Comparison of ENCODE assay signal across 11 cellular contexts in genomic region chr21:34707876-34708325, GRCh38. TPM values are rescaled to one million over a fixed set of nuclear protein-coding genes. Genes with fewer than 3 reads are reported as not detected.
DNase-seq lines count a peak whose midpoint lies in the region; ATAC-seq and TF ChIP-seq lines count a peak whose summit lies in the region.
"Had no signal": no experiment of that assay in that cellular context is flagged by ENCODE, and none has a peak within 500 bp of the region (broad histone marks: within the 10 kb centered on the region; RNA-seq: fewer than 3 reads in every experiment).

No MANE protein-coding gene starts in this region.

- H3K4me2 ChIP-seq in osteoblast (ENCODE audit: insufficient read depth, low read length): no peak overlapping the region
- H3K4me2 ChIP-seq: GM23338 had no signal

- no peak overlapping the region for H3K27ac ChIP-seq in osteoblast (ENCODE audit: low read depth, low read length)
- H3K27ac ChIP-seq: foreskin keratinocyte, VCaP had no signal

- ATAC-seq in GM18867 (IDR thresholded peaks at IDR 0.05; ENCODE audit: unreplicated experiment): peak; percentile 94
- peak; percentile 96 for ATAC-seq in HG02798 (IDR thresholded peaks at IDR 0.05; ENCODE audit: poor library complexity, unreplicated experiment)
- no peak for ATAC-seq in GM18870 (IDR thresholded peaks at IDR 0.05; ENCODE audit: unreplicated experiment)
- ATAC-seq: foreskin keratinocyte, GM23338 had no signal

- no peaks in the 10 kb centered on the region for H3K9me3 ChIP-seq in osteoblast (ENCODE audit: low read depth, low read length)

- H3K36me3 ChIP-seq in osteoblast (ENCODE audit: insufficient read depth, low read length): no peaks in the 10 kb centered on the region

- H4K20me1 ChIP-seq in osteoblast (ENCODE audit: insufficient read depth, low read length): no peaks in the 10 kb centered on the region

- peaks cover 25% of the 10 kb centered on the region for H3K4me1 ChIP-seq in osteoblast (ENCODE audit: insufficient read depth, low read length)

- no peaks in the 10 kb centered on the region for H3K79me2 ChIP-seq in osteoblast (ENCODE audit: insufficient read depth, low read length)

- no peak overlapping the region for H2AFZ ChIP-seq in osteoblast (ENCODE audit: low read length)
- H2AFZ ChIP-seq: GM23338 had no signal

- no peaks in the 10 kb centered on the region for H3K27me3 ChIP-seq in osteoblast (ENCODE audit: insufficient read depth, low read length)
- H3K27me3 ChIP-seq: foreskin keratinocyte had no signal

- DNase-seq in OCI-M1 (lab: John Stamatoyannopoulos, UW): peak; percentile 22
- DNase-seq in stimulated activated CD4-positive, alpha-beta T cell treated with anti-CD3 and anti-CD28 coated beads, Interleukin-12 subunit alpha, Interleukin-12 subunit beta, amount 100 ng/mL, for 4 hours: peak; percentile 10
- DNase-seq in HPDE6-E6E7 (ENCODE audit: extremely low spot score): no peak
- DNase-seq in NCI-H2227 (lab: John Stamatoyannopoulos, UW; ENCODE audit: unreplicated experiment): no peak
- no peak for DNase-seq in osteoblast (ENCODE audit: insufficient read length, low spot score, missing footprints)
- DNase-seq: foreskin keratinocyte had no signal

- TF ChIP-seq CTCF in osteoblast (IDR thresholded peaks at IDR 0.05; ENCODE audit: extremely low read depth, low read depth, low read length): no peak

- H3K4me3 ChIP-seq in osteoblast (ENCODE audit: insufficient read depth, low read length): no peak overlapping the region
- H3K4me3 ChIP-seq: GM23338 had no signal

RNA-seq across cellular contexts. Expression of gene CLIC6, which starts 39.1 kb away (rescaled TPM):
- under 0.01 TPM in 2 replicates for total RNA-seq in osteoblast

Comparison
In these comparisons a context has a peak if more than half of its experiments do, and no peak if none do; other contexts are left out.
1. DNase-seq: peak in OCI-M1 (single experiment) and stimulated activated CD4-positive, alpha-beta T cell treated with anti-CD3 and anti-CD28 coated beads, Interleukin-12 subunit alpha, Interleukin-12 subunit beta, amount 100 ng/mL, for 4 hours (single experiment); none in HPDE6-E6E7 (single experiment), NCI-H2227 (single experiment) and osteoblast (single experiment).